Comparison of ENCODE assay signal across 8 cellular contexts in the genomic region with DNA sequence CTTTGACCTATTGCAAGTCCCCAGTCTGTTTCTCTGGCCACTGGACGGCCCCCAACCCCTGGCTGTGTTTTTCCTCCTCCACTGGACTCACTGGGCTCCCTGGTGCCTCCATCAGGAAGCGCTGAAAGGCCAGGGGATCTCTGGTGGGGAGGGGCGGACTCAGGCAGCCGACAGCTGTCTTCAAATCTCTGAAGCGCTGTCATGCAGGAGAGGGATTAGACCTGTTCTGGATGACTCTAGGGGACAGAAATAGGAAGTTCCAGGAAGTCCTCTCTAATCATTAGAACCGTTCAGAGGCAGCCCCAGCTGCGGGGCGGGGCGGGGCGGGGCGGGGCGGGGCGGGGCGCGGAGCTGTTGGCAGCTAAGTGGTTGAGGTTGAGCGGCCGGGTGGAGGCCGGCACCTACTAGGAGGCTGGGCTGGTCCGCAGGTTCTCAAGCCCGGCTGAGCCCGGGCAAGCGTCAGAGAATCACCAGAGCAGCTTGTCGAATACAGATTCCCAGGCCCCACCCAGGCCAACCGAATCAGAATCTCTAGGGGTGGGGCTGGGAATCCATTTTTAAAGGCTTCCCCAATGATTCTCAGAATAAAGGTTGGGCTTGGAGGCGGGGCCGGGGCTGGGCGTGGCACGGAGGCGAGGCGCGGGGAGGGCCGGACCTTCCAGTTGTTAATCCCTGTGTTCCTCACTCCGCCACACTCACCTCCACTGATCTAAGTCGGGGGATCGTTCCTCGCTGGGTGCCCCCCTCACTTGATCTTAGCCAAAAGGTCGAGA. TPM values are rescaled to one million over a fixed set of nuclear protein-coding genes. Genes with fewer than 3 reads are reported as not detected.
DNase-seq lines count a peak whose midpoint lies in the region; FAIRE-seq and TF ChIP-seq lines count a peak whose summit lies in the region.

No MANE protein-coding gene starts in this region.

- TF ChIP-seq CTCF in astrocyte of the cerebellum (IDR thresholded peaks at IDR 0.05; ENCODE audit: low read depth, low read length, missing control alignments): no peak

- H3K4me3 ChIP-seq in astrocyte of the cerebellum (ENCODE audit: low read depth, low read length) (peak overlapping the region; percentile 15), iPS-15b (ENCODE audit: low read depth, low read length) (peak overlapping the region; percentile 82), small intestine (ENCODE audit: low read depth in 1 of 2, low read length in 2 of 2) (peak overlapping the region in 1 of 2 donors; percentile 30)

- peak overlapping the region in 1 of 2 donors; percentile 69 for H3K27ac ChIP-seq in small intestine (ENCODE audit: low read depth in 1 of 2, low read length in 1 of 2)

- H3K4me1 ChIP-seq in iPS-15b (ENCODE audit: control insufficient read depth, insufficient read depth, low read length) (peaks cover 14% of the 10 kb centered on the region), small intestine (ENCODE audit: control insufficient read depth in 2 of 2, insufficient read depth in 1 of 2, low read depth in 1 of 2, low read length in 1 of 2) (peaks cover 0 to 2% of the 10 kb centered on the region in 2 donors)

- FAIRE-seq in small intestine (lab: Jason Lieb, UNC): no peak

- H3K36me3 ChIP-seq in iPS-15b (ENCODE audit: control insufficient read depth, insufficient read depth, low read length) (no peaks in the 10 kb centered on the region), small intestine (ENCODE audit: control insufficient read depth in 2 of 2, insufficient read depth in 2 of 2, low read length in 2 of 2) (peaks cover 0 to 3% of the 10 kb centered on the region in 2 donors)

- DNase-seq in EL: peak; percentile 68
- DNase-seq in H4 (ENCODE audit: low spot score): peak; percentile 84
- DNase-seq in MV-4-11 (lab: John Stamatoyannopoulos, UW): peak; percentile 90
- peak; percentile 42 for DNase-seq in T follicular helper cell (ENCODE audit: low read depth)
- DNase-seq in astrocyte of the cerebellum (ENCODE audit: low read depth): no peak
- peak; percentile 92 for DNase-seq in small intestine
- no peak for DNase-seq in KG1 (lab: John Stamatoyannopoulos, UW)

- no peaks in the 10 kb centered on the region for H3K9me3 ChIP-seq in iPS-15b (ENCODE audit: control insufficient read depth, insufficient read depth, low read length)
- H3K9me3 ChIP-seq in small intestine (ENCODE audit: control insufficient read depth, low read depth): no peaks in the 10 kb centered on the region

- in situ Hi-C loops in astrocyte of the cerebellum (cut with HindIII; ENCODE audit: low sequenced_read_pairs): no loop called here

- H3K27me3 ChIP-seq in iPS-15b (ENCODE audit: control insufficient read depth, insufficient read depth, low read length): peaks cover 5% of the 10 kb centered on the region
- no peaks in the 10 kb centered on the region for H3K27me3 ChIP-seq in small intestine (ENCODE audit: control insufficient read depth in 2 of 2, insufficient read depth in 2 of 2, low read length in 2 of 2)

- 3 to 7% (median 4%) methylated on average over 33 to 37 of the region's 37 CpGs for WGBS in small intestine, 3 donors

- peak overlapping the region; percentile 16 for H3K9ac ChIP-seq in iPS-15b (ENCODE audit: low read depth, low read length)

RNA-seq across cellular contexts. Expression of gene PHLDA3, which starts 11.4 kb away (rescaled TPM):
- total RNA-seq in H4 (2014; rRNA removed; shearing (Covaris generic)): 16.6 and 24.1 TPM in 2 replicates
- polyA plus RNA-seq in small intestine: 10 to 100 TPM in 1 of 3 donors, 1 to 10 TPM in 1, under 1 TPM in 1; 0.89 to 13.3 (median 5.7) TPM

RNA-seq across cellular contexts. Expression of gene CSRP1, which starts 26.5 kb away (rescaled TPM):
- 402 and 518 TPM in 2 replicates for total RNA-seq in H4 (2014; rRNA removed; shearing (Covaris generic))
- polyA plus RNA-seq in small intestine: 100 to 1,000 TPM in 2 of 3 donors, 10 to 100 TPM in 1; 98.6 to 181 (median 126) TPM

RNA-seq across cellular contexts. Expression of gene NAV1, which starts 58.5 kb away (rescaled TPM):
- 13.1 and 16.1 TPM in 2 replicates for total RNA-seq in H4 (2014; rRNA removed; shearing (Covaris generic))
- 1 to 10 TPM in 1 of 3 donors, under 1 TPM in 2; 0.67 to 6.4 (median 0.81) TPM for polyA plus RNA-seq in small intestine

RNA-seq across cellular contexts. Expression of gene TNNI1, which starts 58.9 kb away (rescaled TPM):
- not detected in 2 replicates for total RNA-seq in H4 (2014; rRNA removed; shearing (Covaris generic))
- polyA plus RNA-seq in small intestine: 1 to 10 TPM in 2 of 3 donors, under 1 TPM in 1; 0.01 to 5.8 (median 3.2) TPM

Comparison
In these comparisons a context has a peak if more than half of its experiments do, and no peak if none do; other contexts are left out.
1. DNase-seq: peak in EL (single experiment), H4 (single experiment), MV-4-11 (single experiment), T follicular helper cell (single experiment) and small intestine (single experiment); none in astrocyte of the cerebellum (single experiment) and KG1 (single experiment).